12 cellular contexts compared by ENCODE assay signal in the genomic region with DNA sequence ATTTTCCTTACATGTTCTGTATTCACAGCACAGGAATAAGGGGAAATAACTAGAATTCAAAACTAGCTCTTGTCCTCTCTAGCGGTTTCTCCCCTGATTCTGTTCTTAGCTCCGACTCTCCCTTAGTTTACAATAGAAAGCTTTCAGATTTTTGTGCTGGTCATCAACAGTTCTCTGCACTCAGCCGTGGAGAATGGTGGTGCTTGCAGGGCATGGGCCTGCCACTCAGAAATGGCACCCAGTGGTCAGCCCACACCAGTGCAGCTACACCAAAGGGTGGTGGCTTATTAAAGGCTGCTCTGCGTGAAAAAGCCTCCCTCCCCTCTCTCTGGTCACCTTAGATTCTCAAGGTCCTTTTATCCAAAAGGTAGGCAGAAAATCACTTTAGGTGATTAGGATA.
DNase-seq lines count a peak whose midpoint lies in the region; ATAC-seq and TF ChIP-seq lines count a peak whose summit lies in the region.
"Had no signal": no experiment of that assay in that cellular context is flagged by ENCODE, and none has a peak within 500 bp of the region (broad histone marks: within the 10 kb centered on the region; RNA-seq: fewer than 3 reads in every experiment).

No MANE protein-coding gene starts in this region.

- no peak overlapping the region for H3K23ac ChIP-seq in trophoblast cell (ENCODE audit: low read length)

- H2BK5ac ChIP-seq in trophoblast cell (ENCODE audit: low read depth, low read length, poor library complexity), result no peak overlapping the region

- H3K27ac Mint-ChIP-seq in stimulated activated naive CD8-positive, alpha-beta T cell treated with anti-CD3 and anti-CD28 coated beads, Interleukin-15, amount 100 ng/mL, for 72 hours, result no peak overlapping the region

- H3K9me3 Mint-ChIP-seq in stimulated activated naive CD8-positive, alpha-beta T cell treated with anti-CD3 and anti-CD28 coated beads, Interleukin-15, amount 100 ng/mL, for 72 hours, result no peaks in the 10 kb centered on the region

- no peak overlapping the region for H3K4ac ChIP-seq in trophoblast cell (ENCODE audit: low read depth, low read length)

- H3K4me3 Mint-ChIP-seq in stimulated activated naive CD8-positive, alpha-beta T cell treated with anti-CD3 and anti-CD28 coated beads, Interleukin-15, amount 100 ng/mL, for 72 hours, result no peak overlapping the region

- no peak overlapping the region for H2AK5ac ChIP-seq in trophoblast cell (ENCODE audit: low read length)

- no peak overlapping the region for H3K4me2 ChIP-seq in trophoblast cell (ENCODE audit: low read length)

- DNase-seq in stimulated activated naive CD8-positive, alpha-beta T cell treated with anti-CD3 and anti-CD28 coated beads, Interleukin-15, amount 100 ng/mL, for 72 hours, result no peak
- DNase-seq in stimulated activated naive CD8-positive, alpha-beta T cell treated with anti-CD3 and anti-CD28 coated beads, Interleukin-15, Interleukin-2, amounts not matched to agents 100 U/mL and 50 U/mL, for 24 hours, result no peak
- no peak for DNase-seq in esophagus squamous epithelium (lab: John Stamatoyannopoulos, UW)
- peak in 1 of 2 donors; percentile 30 for DNase-seq in trophoblast cell
- DNase-seq in aorta, result no peak
- DNase-seq in posterior vena cava (ENCODE audit: low spot score), result no peak
- DNase-seq in inferior parietal cortex (ENCODE audit: extremely low spot score), result no peak
- DNase-seq: GOT3; NCI-H1105; NCI-H2227 treated with DMSO at 0.1 percent for 48 hours; stimulated activated CD4-positive, alpha-beta T cell treated with anti-CD3 and anti-CD28 coated beads, Interleukin-2, amount 100 ng/mL, for 48 hours had no signal

- H3K79me1 ChIP-seq in trophoblast cell (ENCODE audit: low read length), result peaks cover 5% of the 10 kb centered on the region

- peak overlapping the region; percentile 54 for H2BK120ac ChIP-seq in trophoblast cell (ENCODE audit: insufficient read depth, low read length, poor library complexity)

- H3K4me1 ChIP-seq in esophagus squamous epithelium (peaks cover 4 to 58% (median 15%) of the 10 kb centered on the region in 3 donors), trophoblast cell (ENCODE audit: control insufficient read depth in 1 of 2, insufficient read depth in 2 of 2, low read length in 2 of 2) (peaks cover 2 to 3% of the 10 kb centered on the region in 2 experiments), aorta (ENCODE audit: control insufficient read depth in 1 of 2, insufficient read depth in 2 of 2, low read length in 2 of 2) (no peaks in the 10 kb centered on the region)

- H3K27ac ChIP-seq in esophagus squamous epithelium (peak overlapping the region in 3 of 4 donors; percentile 18 to 67 (median 25)), trophoblast cell (ENCODE audit: low read depth, low read length) (no peak overlapping the region), aorta (ENCODE audit: low read depth in 1 of 2, low read length in 2 of 2) (peak overlapping the region in 1 of 2 donors; percentile 59)

- H2AFZ ChIP-seq in trophoblast cell (ENCODE audit: insufficient read depth, low read length, poor library complexity), result no peak overlapping the region

- peak overlapping the region; percentile 62 for H4K8ac ChIP-seq in trophoblast cell (ENCODE audit: low read depth, low read length)

- peak; percentile 33 for ATAC-seq in stimulated activated naive CD8-positive, alpha-beta T cell treated with anti-CD3 and anti-CD28 coated beads, Interleukin-15, amount 100 ng/mL, for 72 hours
- no peak for ATAC-seq in stimulated activated naive CD8-positive, alpha-beta T cell treated with anti-CD3 and anti-CD28 coated beads, Interleukin-15, Interleukin-2, amounts not matched to agents 100 U/mL and 50 U/mL, for 24 hours
- peak; percentile 54 for ATAC-seq in aorta (ENCODE audit: low FRiP score)
- no peak for ATAC-seq in HG03159 (IDR thresholded peaks at IDR 0.05; ENCODE audit: unreplicated experiment)

- intact Hi-C loops in esophagus squamous epithelium (cut with DNase I), result loop anchor here (5.0 to 10.0 kb wide), 2 partner anchors 181 to 284 kb away; no protein-coding TSS in a partner anchor
- intact Hi-C loops in aorta (cut with DNase I), result loop anchor here in 1 of 2 donors (5.0 to 10.0 kb wide), 2 partner anchors 211 to 279 kb away; no protein-coding TSS in a partner anchor
- intact Hi-C loops in posterior vena cava (cut with DNase I), result loop anchor here in 1 of 2 donors (10.0 kb wide), 1 partner anchor 291 kb away; no protein-coding TSS in a partner anchor

- peaks cover 6% of the 10 kb centered on the region for H3K4me1 Mint-ChIP-seq in stimulated activated naive CD8-positive, alpha-beta T cell treated with anti-CD3 and anti-CD28 coated beads, Interleukin-15, amount 100 ng/mL, for 72 hours

- H3K4me3 ChIP-seq in esophagus squamous epithelium (no peak overlapping the region), trophoblast cell (ENCODE audit: low read depth, low read length) (no peak overlapping the region), aorta (ENCODE audit: low read length in 2 of 2) (no peak overlapping the region)

- H3K27me3 Mint-ChIP-seq in stimulated activated naive CD8-positive, alpha-beta T cell treated with anti-CD3 and anti-CD28 coated beads, Interleukin-15, amount 100 ng/mL, for 72 hours, result peaks cover 37% of the 10 kb centered on the region

- no peaks in the 10 kb centered on the region for H3K27me3 ChIP-seq in esophagus squamous epithelium
- no peaks in the 10 kb centered on the region for H3K27me3 ChIP-seq in trophoblast cell (ENCODE audit: insufficient read depth, low read length)
- no peaks in the 10 kb centered on the region for H3K27me3 ChIP-seq in aorta (ENCODE audit: control insufficient read depth in 1 of 2, insufficient read depth in 2 of 2, low read length in 1 of 2)

- TF ChIP-seq CTCF in esophagus squamous epithelium (IDR thresholded peaks at IDR 0.05), result no peak

- no peak overlapping the region for H3K9ac ChIP-seq in trophoblast cell (ENCODE audit: low read length)

- no peaks in the 10 kb centered on the region for H3K79me2 ChIP-seq in trophoblast cell (ENCODE audit: control insufficient read depth, insufficient read depth, low read length, poor library complexity)

- no peak for TF ChIP-seq POLR2A in esophagus squamous epithelium (IDR thresholded peaks at IDR 0.05)

- peak overlapping the region; percentile 61 for H2BK12ac ChIP-seq in trophoblast cell (ENCODE audit: low read length)

- no peak overlapping the region for H3K14ac ChIP-seq in trophoblast cell (ENCODE audit: low read length)

- no peak overlapping the region for H3K18ac ChIP-seq in trophoblast cell (ENCODE audit: low read length)

- WGBS in esophagus squamous epithelium, 2 donors, result 67 to 75% methylated on average over 4 of the region's 4 CpGs
- WGBS in trophoblast cell (ENCODE audit: extremely low coverage, insufficient coverage, insufficient read length), result no CpG with 5 or more reads among the region's 4 CpGs
- 25 to 36% methylated on average over 4 of the region's 4 CpGs for WGBS in aorta, 2 donors

- H4K91ac ChIP-seq in trophoblast cell (ENCODE audit: low read depth, low read length), result no peak overlapping the region

- H4K12ac ChIP-seq in trophoblast cell (ENCODE audit: low read depth, low read length), result no peak overlapping the region

- H3K36me3 ChIP-seq in esophagus squamous epithelium (peaks cover 0 to 42% (median 0%) of the 10 kb centered on the region in 3 donors), trophoblast cell (ENCODE audit: control insufficient read depth in 1 of 2, insufficient read depth in 2 of 2, low read length in 2 of 2) (no peaks in the 10 kb centered on the region), aorta (ENCODE audit: control insufficient read depth in 1 of 2, insufficient read depth in 2 of 2, low read length in 1 of 2) (no peaks in the 10 kb centered on the region)

- no peaks in the 10 kb centered on the region for H3K9me3 ChIP-seq in esophagus squamous epithelium
- H3K9me3 ChIP-seq in trophoblast cell (ENCODE audit: insufficient read depth, low read depth, low read length), result no peaks in the 10 kb centered on the region
- no peaks in the 10 kb centered on the region for H3K9me3 ChIP-seq in aorta (ENCODE audit: control insufficient read depth, low read length)

Comparison
In these comparisons a context has a peak if more than half of its experiments do, and no peak if none do; other contexts are left out.
1. ATAC-seq: peak in stimulated activated naive CD8-positive, alpha-beta T cell treated with anti-CD3 and anti-CD28 coated beads, Interleukin-15, amount 100 ng/mL, for 72 hours (single experiment) and aorta (single experiment); none in stimulated activated naive CD8-positive, alpha-beta T cell treated with anti-CD3 and anti-CD28 coated beads, Interleukin-15, Interleukin-2, amounts not matched to agents 100 U/mL and 50 U/mL, for 24 hours (single experiment) and HG03159 (single experiment).